ENCODE assay signal across 15 cellular contexts in the genomic region with DNA sequence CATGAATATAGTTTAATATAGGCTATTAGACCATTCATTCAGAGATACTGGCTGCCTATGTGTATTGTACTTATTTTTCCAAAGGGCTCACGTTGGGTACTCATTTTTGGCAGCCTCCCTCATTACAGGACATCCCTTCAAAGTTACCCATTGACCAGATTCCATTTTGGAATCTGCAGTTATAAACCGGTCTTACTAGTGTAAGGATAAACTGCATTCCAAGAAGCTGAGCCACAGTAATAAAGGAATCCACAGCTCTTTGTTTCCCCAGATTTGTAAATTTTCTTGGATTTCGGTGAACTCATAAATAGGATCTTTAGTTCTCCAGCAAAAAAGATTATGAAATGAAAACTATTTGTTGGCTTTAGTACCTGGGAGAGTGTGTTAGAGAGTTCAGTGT. TPM values are rescaled to one million over a fixed set of nuclear protein-coding genes. Genes with fewer than 3 reads are reported as not detected.
DNase-seq lines count a peak whose midpoint lies in the region; TF ChIP-seq lines count a peak whose summit lies in the region.
"Had no signal": no experiment of that assay in that cellular context is flagged by ENCODE, and none has a peak within 500 bp of the region (broad histone marks: within the 10 kb centered on the region; RNA-seq: fewer than 3 reads in every experiment).

No MANE protein-coding gene starts in this region.

- DNase-seq in ELR (ENCODE audit: low read depth) = peak; percentile 51
- no peak for DNase-seq in OCI-LY7 (ENCODE audit: low spot score)
- DNase-seq in fibroblast of pulmonary artery (ENCODE audit: low read depth) = peak; percentile 22
- peak; percentile 85 for DNase-seq in renal cortical epithelial cell (ENCODE audit: low read depth)
- DNase-seq in thyroid gland = no peak
- no peak for DNase-seq in retina
- no peak for DNase-seq in ascending aorta (ENCODE audit: low spot score in 2 of 2)
- DNase-seq: activated B cell treated with CpG ODN at 0.5 μM for 24 hours; activated CD8-positive, alpha-beta memory T cell treated with anti-CD3 and anti-CD28 coated beads for 24 hours; glutamatergic neuron; immature natural killer cell; mesendoderm; NCI-H1048; NCI-H2107; NCI-H748 treated with DMSO at 0.1 percent for 48 hours had no signal

- peak overlapping the region; percentile 48; the same call in 1 of the 2 replicates for H2AFZ ChIP-seq in OCI-LY7 (ENCODE audit: low read length)

- H3K9me3 ChIP-seq in OCI-LY7 (ENCODE audit: low read length) (no peaks in the 10 kb centered on the region), thyroid gland (no peaks in the 10 kb centered on the region), ascending aorta (no peaks in the 10 kb centered on the region)

- TF ChIP-seq CTCF in OCI-LY7 (conservative IDR thresholded peaks at IDR 0.05; ENCODE audit: low read length) (no peak), fibroblast of pulmonary artery (IDR thresholded peaks at IDR 0.05; ENCODE audit: low read length, missing control alignments) (no peak), thyroid gland (IDR thresholded peaks at IDR 0.05) (no peak), ascending aorta (IDR thresholded peaks at IDR 0.05) (no peak)

- POLR2A ChIA-PET in OCI-LY7 (lab: Charles Lee) = interaction anchor here (0.6 to 1.8 kb wide), 13 partner anchors 10 to 574 kb away, joined by 3 to 5 read pairs (median 3); no protein-coding TSS in a partner anchor

- no TSS peak for BruUV-seq in OCI-LY7 (replicated peaks; lab: Mats Ljungman, UMichigan)

- CTCF ChIA-PET in OCI-LY7 (lab: Charles Lee; ENCODE audit: unreplicated experiment) = interaction anchor here (0.6 kb wide), 1 partner anchor 210 kb away, joined by 4 read pairs; no protein-coding TSS in a partner anchor

- no peak overlapping the region for H3K4me3 ChIP-seq in OCI-LY7 (ENCODE audit: low read depth, low read length, poor library complexity, severe bottlenecking)
- H3K4me3 ChIP-seq in fibroblast of pulmonary artery (replicated peaks; ENCODE audit: low read depth, low read length) = no peak overlapping the region
- no peak overlapping the region for H3K4me3 ChIP-seq in thyroid gland (replicated peaks in 1 of 3)
- no peak overlapping the region for H3K4me3 ChIP-seq in ascending aorta

- intact Hi-C loops in OCI-LY7 (cut with micrococcal nuclease; ENCODE audit: unreplicated experiment) = no loop called here
- intact Hi-C loops in thyroid gland (cut with DNase I) = no loop called here
- intact Hi-C loops in ascending aorta (cut with DNase I) = no loop called here

- H3K9me2 ChIP-seq in OCI-LY7 (ENCODE audit: insufficient read depth, low read length) = no peaks in the 10 kb centered on the region

- peak overlapping the region; percentile 3; the same call in 1 of the 2 replicates for H3K4me2 ChIP-seq in OCI-LY7 (ENCODE audit: low read length)

- 73 to 78% methylated on average over 3 of the region's 3 CpGs for WGBS in thyroid gland, 2 donors

- H3K27ac ChIP-seq in OCI-LY7 (ENCODE audit: low read depth, low read length, poor library complexity, severe bottlenecking) (no peak overlapping the region), thyroid gland (no peak overlapping the region), ascending aorta (no peak overlapping the region)

- no peaks in the 10 kb centered on the region for H3K36me3 ChIP-seq in OCI-LY7 (ENCODE audit: insufficient read depth, low read length)
- H3K36me3 ChIP-seq in thyroid gland = no peaks in the 10 kb centered on the region
- H3K36me3 ChIP-seq in ascending aorta = no peaks in the 10 kb centered on the region

- no peak for TF ChIP-seq POLR2A in thyroid gland (IDR thresholded peaks at IDR 0.05)

- peaks cover 18% of the 10 kb centered on the region for H3K4me1 ChIP-seq in OCI-LY7 (ENCODE audit: insufficient read depth, low read length, poor library complexity, severe bottlenecking)
- H3K4me1 ChIP-seq in thyroid gland = no peaks in the 10 kb centered on the region
- H3K4me1 ChIP-seq in ascending aorta = no peaks in the 10 kb centered on the region

- H3K27me3 ChIP-seq in thyroid gland = no peaks in the 10 kb centered on the region
- no peaks in the 10 kb centered on the region for H3K27me3 ChIP-seq in ascending aorta

- no peaks in the 10 kb centered on the region for H4K20me1 ChIP-seq in OCI-LY7 (ENCODE audit: insufficient read depth, low read length)

- no peaks in the 10 kb centered on the region for H3K79me2 ChIP-seq in OCI-LY7 (ENCODE audit: insufficient read depth, low read depth, low read length)

RNA-seq across cellular contexts. Expression of a gene that starts 18.9 kb away (rescaled TPM):
- 7.1 and 19.6 TPM in 2 replicates for total RNA-seq in OCI-LY7 (2014; rRNA removed; shearing (Covaris generic))
- total RNA-seq in OCI-LY7 (2022) (24.7 and 30.8 TPM in 2 replicates), renal cortical epithelial cell (54.4 and 57.3 TPM in 2 replicates), thyroid gland (10 to 100 TPM; 33.0 to 75.7 (median 41.4) TPM), ascending aorta (49.0 TPM)

Comparison
In these comparisons a context has a peak if more than half of its experiments do, and no peak if none do; other contexts are left out.
1. DNase-seq: peak in ELR (single experiment), fibroblast of pulmonary artery (single experiment) and renal cortical epithelial cell (single experiment); none in OCI-LY7 (single experiment), thyroid gland (0 of 2), retina (single experiment) and ascending aorta (0 of 2).